Comparison of ENCODE assay signal across 2 cellular contexts in genomic region chr5:34707451-34708107, GRCh38.
TF ChIP-seq lines count a peak whose summit lies in the region.

No MANE protein-coding gene starts in this region.

TF ChIP-seq in liver, 16 proteins besides CTCF, POLR2A, EP300 and RAD21:
- peak; percentile 32 for TF ChIP-seq NR2F2 (IDR thresholded peaks at IDR 0.05)
- TF ChIP-seq RXRA (IDR thresholded peaks at IDR 0.05) = no peak

TF ChIP-seq in HepG2, 621 proteins besides CTCF, POLR2A, EP300 and RAD21:
- no peak for TF ChIP-seq CCAR2 (optimal IDR thresholded peaks at IDR 0.05; ENCODE audit: low read depth, low read length)
- no peak for TF ChIP-seq TCF7 (IDR thresholded peaks at IDR 0.05; ENCODE audit: low read depth)
- TF ChIP-seq HNRNPLL (IDR thresholded peaks at IDR 0.05; ENCODE audit: low read depth, low read length, poor library complexity, severe bottlenecking) = no peak
- no peak for TF ChIP-seq ZNF768 (CRISPR knock-in tag; IDR thresholded peaks at IDR 0.05)
- TF ChIP-seq ZBTB33 (CRISPR knock-in tag; IDR thresholded peaks at IDR 0.05) = no peak
- TF ChIP-seq GMEB1 (CRISPR knock-in tag; IDR thresholded peaks at IDR 0.05; ENCODE audit: borderline replicate concordance) = no peak
- no peak for TF ChIP-seq EHMT2 (IDR thresholded peaks at IDR 0.05; ENCODE audit: borderline replicate concordance, low read depth, low read length)
- no peak for TF ChIP-seq HOXD1 (CRISPR knock-in tag; IDR thresholded peaks at IDR 0.05)
- no peak for TF ChIP-seq ARNTL (CRISPR knock-in tag; IDR thresholded peaks at IDR 0.05)
- no peak for TF ChIP-seq PAWR (CRISPR knock-in tag; IDR thresholded peaks at IDR 0.05; ENCODE audit: borderline replicate concordance)
- no peak for TF ChIP-seq ERF (CRISPR knock-in tag; IDR thresholded peaks at IDR 0.05)
- no peak for TF ChIP-seq ZNF512 (CRISPR knock-in tag; IDR thresholded peaks at IDR 0.05)
- TF ChIP-seq ZBTB4 (CRISPR knock-in tag; IDR thresholded peaks at IDR 0.05; ENCODE audit: borderline replicate concordance) = no peak
- TF ChIP-seq ZUFSP (CRISPR knock-in tag; IDR thresholded peaks at IDR 0.05; ENCODE audit: borderline replicate concordance) = no peak
- TF ChIP-seq CCDC6 (CRISPR knock-in tag; IDR thresholded peaks at IDR 0.05) = no peak
- no peak for TF ChIP-seq GTF3A (CRISPR knock-in tag; conservative IDR thresholded peaks at IDR 0.05)
- no peak for TF ChIP-seq ZBTB10 (CRISPR knock-in tag; IDR thresholded peaks at IDR 0.05; ENCODE audit: borderline replicate concordance)
